ENCODE assay signal across 1 cellular context in the genomic region with DNA sequence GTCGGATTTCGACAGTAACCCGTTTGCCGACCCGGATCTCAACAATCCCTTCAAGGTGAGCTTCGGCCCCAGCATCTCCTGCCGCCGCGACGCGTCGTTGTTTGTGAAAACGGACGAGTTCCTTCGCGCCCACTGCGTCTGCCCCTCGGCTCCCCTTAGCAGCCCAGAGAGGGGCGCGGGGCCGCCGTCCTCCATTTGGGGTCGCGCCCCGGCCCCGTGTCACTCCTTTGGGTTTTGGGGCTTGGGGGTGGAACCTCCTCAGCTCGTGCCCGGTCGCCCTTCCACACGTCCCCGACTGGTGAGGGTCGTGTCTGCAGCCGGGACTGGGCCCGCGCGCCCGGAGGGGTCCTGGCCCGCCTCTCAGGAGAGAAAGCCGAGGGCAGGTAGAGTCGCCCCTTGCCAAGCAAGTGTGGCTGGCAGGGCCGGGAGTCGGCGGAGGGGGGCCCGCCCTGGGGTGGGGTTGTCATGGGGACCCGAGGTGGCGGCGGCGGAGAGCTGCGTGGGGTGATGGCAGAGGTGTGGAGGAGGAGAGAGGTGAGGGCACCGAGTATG.
TF ChIP-seq lines count a peak whose summit lies in the region.

No MANE protein-coding gene starts in this region.

TF ChIP-seq in IMR-90, 13 proteins besides CTCF, POLR2A, EP300 and RAD21:
- TF ChIP-seq MAFK (IDR thresholded peaks at IDR 0.05; ENCODE audit: low read depth, low read length) (no peak), MXI1 (IDR thresholded peaks at IDR 0.05; ENCODE audit: borderline replicate concordance, low read depth, low read length) (peak; percentile 22; the same call in 1 of the 2 replicates), CEBPB (IDR thresholded peaks at IDR 0.05; ENCODE audit: low read depth, low read length) (no peak), RCOR1 (IDR thresholded peaks at IDR 0.05; ENCODE audit: insufficient replicate concordance, low read length) (no peak), NFE2L2 (IDR thresholded peaks at IDR 0.05; ENCODE audit: low read depth, low read length) (no peak), MAZ (IDR thresholded peaks at IDR 0.05; ENCODE audit: borderline replicate concordance, low read depth, low read length) (no peak), BHLHE40 (IDR thresholded peaks at IDR 0.05; ENCODE audit: low read depth, low read length) (no peak)
- TF ChIP-seq, protein P1, sequence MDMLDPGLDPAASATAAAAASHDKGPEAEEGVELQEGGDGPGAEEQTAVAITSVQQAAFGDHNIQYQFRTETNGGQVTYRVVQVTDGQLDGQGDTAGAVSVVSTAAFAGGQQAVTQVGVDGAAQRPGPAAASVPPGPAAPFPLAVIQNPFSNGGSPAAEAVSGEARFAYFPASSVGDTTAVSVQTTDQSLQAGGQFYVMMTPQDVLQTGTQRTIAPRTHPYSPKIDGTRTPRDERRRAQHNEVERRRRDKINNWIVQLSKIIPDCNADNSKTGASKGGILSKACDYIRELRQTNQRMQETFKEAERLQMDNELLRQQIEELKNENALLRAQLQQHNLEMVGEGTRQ (IDR thresholded peaks at IDR 0.05; ENCODE audit: low read depth, low read length), result no peak
